Comparison of ENCODE assay signal across 1 cellular context in the genomic region with DNA sequence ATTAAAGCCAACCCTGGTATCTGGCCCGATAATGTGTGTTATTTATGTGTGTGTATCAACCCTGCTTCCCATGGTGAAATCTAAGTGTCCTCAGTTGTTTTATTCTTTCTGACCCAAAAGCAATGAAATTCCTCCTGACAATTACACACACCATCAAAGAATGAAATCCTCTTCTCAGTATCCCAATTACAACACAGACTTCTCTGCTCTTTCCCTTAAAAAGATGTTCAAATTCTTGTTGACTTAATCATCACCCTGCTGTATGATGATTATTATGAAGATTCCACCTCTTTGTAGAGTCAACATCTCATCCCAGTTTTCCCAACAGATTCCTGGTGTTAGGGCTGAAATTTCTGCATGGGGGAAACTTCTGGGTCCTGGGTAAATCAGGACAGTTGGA.
TF ChIP-seq lines count a peak whose summit lies in the region.

No MANE protein-coding gene starts in this region.

TF ChIP-seq in GM23338, 12 proteins besides CTCF, POLR2A, EP300 and RAD21:
- TF ChIP-seq JUNB (IDR thresholded peaks at IDR 0.05; ENCODE audit: unreplicated experiment), result no peak
- no peak for TF ChIP-seq NANOG (IDR thresholded peaks at IDR 0.05; ENCODE audit: borderline replicate concordance)
- no peak for TF ChIP-seq EZH2phosphoT487 (IDR thresholded peaks at IDR 0.05; ENCODE audit: unreplicated experiment)
- no peak for TF ChIP-seq CREB1 (CRISPR knock-in tag; IDR thresholded peaks at IDR 0.05; ENCODE audit: low read depth)
